Comparison of ENCODE assay signal across 12 cellular contexts in genomic region chr4:184583738-184584502, GRCh38.
DNase-seq lines count a peak whose midpoint lies in the region; ATAC-seq and TF ChIP-seq lines count a peak whose summit lies in the region.
"Had no signal": no experiment of that assay in that cellular context is flagged by ENCODE, and none has a peak within 500 bp of the region (broad histone marks: within the 10 kb centered on the region; RNA-seq: fewer than 3 reads in every experiment).

No MANE protein-coding gene starts in this region.

- H3K36me3 Mint-ChIP-seq in IgD-negative memory B cell (no peaks in the 10 kb centered on the region), naive B cell (peaks cover 4 to 21% of the 10 kb centered on the region in 2 donors)

- peak; percentile 60 for ATAC-seq in GM18508 (IDR thresholded peaks at IDR 0.05; ENCODE audit: insufficient read depth, unreplicated experiment)
- ATAC-seq in GM21423 (IDR thresholded peaks at IDR 0.05; ENCODE audit: unreplicated experiment): peak; percentile 47
- ATAC-seq in naive B cell (ENCODE audit: low read depth in 2 of 2): peak; percentile 49 to 64
- ATAC-seq in left lung: no peak
- no peak for ATAC-seq in GM19395 (IDR thresholded peaks at IDR 0.05; ENCODE audit: unreplicated experiment)
- ATAC-seq: gastrocnemius medialis had no signal

- H3K27me3 ChIP-seq in left lung: no peaks in the 10 kb centered on the region
- H3K27me3 ChIP-seq: gastrocnemius medialis had no signal

- peaks cover 6 to 19% (median 19%) of the 10 kb centered on the region in 3 donors for H3K4me1 Mint-ChIP-seq in IgD-negative memory B cell
- peaks cover 11 to 23% (median 20%) of the 10 kb centered on the region in 3 donors for H3K4me1 Mint-ChIP-seq in naive B cell

- H3K27me3 Mint-ChIP-seq in IgD-negative memory B cell (no peaks in the 10 kb centered on the region), naive B cell (no peaks in the 10 kb centered on the region)

- no peaks in the 10 kb centered on the region for H3K4me1 ChIP-seq in left lung
- H3K4me1 ChIP-seq: gastrocnemius medialis had no signal

- H3K27ac Mint-ChIP-seq in IgD-negative memory B cell (peak overlapping the region in 2 of 3 donors; percentile 9 to 47), naive B cell (peak overlapping the region in 3 of 6 donors; percentile 5 to 66 (median 25))

- intact Hi-C loops in left lung (cut with DNase I): no loop called here

- H3K9me3 ChIP-seq in left lung: peaks cover 0 to 14% of the 10 kb centered on the region in 2 donors
- H3K9me3 ChIP-seq: gastrocnemius medialis had no signal

- no peaks in the 10 kb centered on the region for H3K36me3 ChIP-seq in left lung
- H3K36me3 ChIP-seq: gastrocnemius medialis had no signal

- H3K4me3 ChIP-seq in left lung: no peak overlapping the region
- H3K4me3 ChIP-seq: gastrocnemius medialis had no signal

- TF ChIP-seq CTCF in left lung (IDR thresholded peaks at IDR 0.05): no peak

- H3K9me3 Mint-ChIP-seq in IgD-negative memory B cell (peaks cover 0 to 11% (median 4%) of the 10 kb centered on the region in 3 donors), naive B cell (peaks cover 7 to 25% (median 16%) of the 10 kb centered on the region in 7 donors)

- no peak overlapping the region for H3K27ac ChIP-seq in left lung
- H3K27ac ChIP-seq: gastrocnemius medialis had no signal

- DNase-seq in naive B cell (no peak), RKO (ENCODE audit: low spot score) (no peak), left lung (no peak), pons (ENCODE audit: low spot score) (no peak)
- DNase-seq: DMS79 treated with DMSO at 0.1 percent for 48 hours, gastrocnemius medialis, NCI-H2029, SHP77 treated with DMSO at 0.1 percent for 48 hours had no signal

- H3K4me3 Mint-ChIP-seq in IgD-negative memory B cell: peak overlapping the region in 1 of 4 donors; percentile 10
- peak overlapping the region in 1 of 8 donors; percentile 40 for H3K4me3 Mint-ChIP-seq in naive B cell

Comparison
In these comparisons a context has a peak if more than half of its experiments do, and no peak if none do; other contexts are left out.
1. ATAC-seq: peak in GM18508 (single experiment), GM21423 (single experiment) and naive B cell (2 of 2); none in left lung (single experiment) and GM19395 (single experiment).